1 cellular context compared by ENCODE assay signal in the genomic region with DNA sequence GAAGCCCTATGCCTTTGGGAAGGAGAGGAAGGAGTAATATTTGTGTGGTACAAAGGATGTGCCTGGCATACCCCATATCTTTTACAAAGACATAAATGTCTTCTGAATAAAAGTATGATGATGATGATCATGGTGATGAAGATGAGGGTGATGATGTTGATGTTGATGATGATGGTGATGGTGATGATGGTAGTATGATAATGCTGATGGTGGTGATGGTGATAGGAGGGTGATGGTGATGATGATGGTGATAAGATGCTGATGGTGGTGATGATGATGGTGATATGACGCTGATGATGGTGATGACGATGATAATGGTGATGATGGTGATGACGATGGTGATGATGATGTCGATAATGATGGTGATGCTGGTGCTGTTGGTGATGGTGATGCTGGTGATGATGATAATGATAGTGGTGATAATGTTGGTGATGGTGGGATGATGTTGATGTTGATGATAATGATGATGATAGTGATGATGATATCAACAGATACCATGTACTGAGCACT.
TF ChIP-seq lines count a peak whose summit lies in the region.

No MANE protein-coding gene starts in this region.

TF ChIP-seq in HEK293, 187 proteins besides CTCF, POLR2A, EP300 and RAD21 (continued from another document):
- TF ChIP-seq PATZ1 (tag by site-specific recombination; IDR thresholded peaks at IDR 0.05): no peak
